ENCODE assay signal across 19 cellular contexts in genomic region chr2:180291060-180291459, GRCh38.
DNase-seq lines count a peak whose midpoint lies in the region; ATAC-seq and TF ChIP-seq lines count a peak whose summit lies in the region.
"Had no signal": no experiment of that assay in that cellular context is flagged by ENCODE, and none has a peak within 500 bp of the region (broad histone marks: within the 10 kb centered on the region; RNA-seq: fewer than 3 reads in every experiment).

No MANE protein-coding gene starts in this region.

- H3K4me3 ChIP-seq in epithelial cell of esophagus (ENCODE audit: low read length): no peak overlapping the region
- H3K4me3 ChIP-seq: upper lobe of left lung had no signal

- TF ChIP-seq CTCF in epithelial cell of esophagus (IDR thresholded peaks at IDR 0.05; ENCODE audit: insufficient read depth, low read depth, low read length, missing control alignments): no peak

- H3K4me3 Mint-ChIP-seq in effector memory CD8-positive, alpha-beta T cell: no peak overlapping the region
- H3K4me3 Mint-ChIP-seq: activated naive CD4-positive, alpha-beta T cell treated with anti-CD3 and anti-CD28 coated beads for 36 hours; CD4-positive, alpha-beta memory T cell; naive thymus-derived CD8-positive, alpha-beta T cell had no signal

- no peaks in the 10 kb centered on the region for H3K27me3 Mint-ChIP-seq in effector memory CD8-positive, alpha-beta T cell
- H3K27me3 Mint-ChIP-seq: CD4-positive, alpha-beta memory T cell; naive thymus-derived CD8-positive, alpha-beta T cell had no signal

- no peak overlapping the region for H3K27ac Mint-ChIP-seq in effector memory CD8-positive, alpha-beta T cell
- H3K27ac Mint-ChIP-seq: activated naive CD4-positive, alpha-beta T cell treated with anti-CD3 and anti-CD28 coated beads for 36 hours; CD4-positive, alpha-beta memory T cell; naive thymus-derived CD8-positive, alpha-beta T cell had no signal

- no peaks in the 10 kb centered on the region for H3K4me1 Mint-ChIP-seq in effector memory CD8-positive, alpha-beta T cell (ENCODE audit: low read depth in 2 of 2)
- H3K4me1 Mint-ChIP-seq: CD4-positive, alpha-beta memory T cell; naive thymus-derived CD8-positive, alpha-beta T cell had no signal

- H3K36me3 Mint-ChIP-seq in effector memory CD8-positive, alpha-beta T cell (ENCODE audit: insufficient read depth): no peaks in the 10 kb centered on the region
- H3K36me3 Mint-ChIP-seq: CD4-positive, alpha-beta memory T cell; naive thymus-derived CD8-positive, alpha-beta T cell had no signal

- ATAC-seq in effector memory CD8-positive, alpha-beta T cell (replicated peaks): no peak
- ATAC-seq in GM21447 (IDR thresholded peaks at IDR 0.05; ENCODE audit: unreplicated experiment): no peak
- no peak for ATAC-seq in GM18861 (IDR thresholded peaks at IDR 0.05; ENCODE audit: unreplicated experiment)
- ATAC-seq: naive thymus-derived CD8-positive, alpha-beta T cell; right cardiac atrium had no signal

- no peaks in the 10 kb centered on the region for H3K9me3 Mint-ChIP-seq in effector memory CD8-positive, alpha-beta T cell
- H3K9me3 Mint-ChIP-seq: activated naive CD4-positive, alpha-beta T cell treated with anti-CD3 and anti-CD28 coated beads for 36 hours had no signal

- peak; percentile 23 for DNase-seq in GM03348 (ENCODE audit: low spot score)
- DNase-seq in NCI-H446 treated with DMSO at 0.1 percent for 48 hours (lab: John Stamatoyannopoulos, UW): peak; percentile 39
- DNase-seq in epithelial cell of esophagus (ENCODE audit: low read depth): peak; percentile 92
- peak; percentile 30 for DNase-seq in renal cortical epithelial cell (ENCODE audit: low read depth)
- DNase-seq in effector memory CD8-positive, alpha-beta T cell: no peak
- no peak for DNase-seq in DMS153 treated with DMSO at 0.1 percent for 48 hours (lab: John Stamatoyannopoulos, UW; ENCODE audit: unreplicated experiment)
- DNase-seq: activated CD4-positive, CD25-positive, alpha-beta regulatory T cell treated with anti-CD3 and anti-CD28 coated beads, Interleukin-2, amount 50 U/mL, for 72 hours; activated CD8-positive, alpha-beta memory T cell treated with anti-CD3 and anti-CD28 coated beads, Interleukin-2, amount 50 U/mL, for 4 hours; activated naive CD4-positive, alpha-beta T cell treated with anti-CD3 and anti-CD28 coated beads for 36 hours; CD4-positive, alpha-beta memory T cell; cerebellar nuclear complex; naive thymus-derived CD8-positive, alpha-beta T cell; NCI-H1048; right cardiac atrium; stimulated activated CD4-positive, alpha-beta T cell treated with anti-CD3 and anti-CD28 coated beads, Interleukin-4, amount 100 ng/mL, for 24 hours; T-helper 1 cell; upper lobe of left lung had no signal

Comparison
In these comparisons a context has a peak if more than half of its experiments do, and no peak if none do; other contexts are left out.
1. DNase-seq: peak in GM03348 (single experiment), NCI-H446 treated with DMSO at 0.1 percent for 48 hours (single experiment), epithelial cell of esophagus (single experiment) and renal cortical epithelial cell (single experiment); none in effector memory CD8-positive, alpha-beta T cell (0 of 3) and DMS153 treated with DMSO at 0.1 percent for 48 hours (single experiment).